Comparison of ENCODE assay signal across 18 cellular contexts in the genomic region with DNA sequence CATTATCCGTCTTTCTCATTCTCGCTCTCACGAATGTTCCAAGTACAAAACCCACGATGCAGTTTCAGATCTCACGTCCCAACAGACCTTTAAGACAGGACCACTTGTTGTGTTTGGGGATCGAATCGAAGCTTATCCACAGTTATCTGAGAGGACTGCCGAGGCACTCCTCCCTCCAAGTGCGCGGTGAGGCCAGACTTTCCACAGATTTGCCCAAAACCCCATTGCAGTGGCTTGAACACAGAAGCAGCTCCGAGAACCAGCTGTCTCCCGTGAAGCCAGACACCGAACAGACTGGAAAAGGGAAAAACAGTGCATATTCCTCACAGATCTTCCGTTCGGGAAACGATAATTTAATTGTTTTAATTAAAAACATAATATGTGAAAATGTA. TPM values are rescaled to one million over a fixed set of nuclear protein-coding genes. Genes with fewer than 3 reads are reported as not detected.
A peak's percentile ranks its signal among the peaks of the same experiment; 100 is the strongest.
DNase-seq lines count a peak whose midpoint lies in the region; ATAC-seq lines count a peak whose summit lies in the region.
"Had no signal": no experiment of that assay in that cellular context is flagged by ENCODE, and none has a peak within 500 bp of the region (broad histone marks: within the 10 kb centered on the region; RNA-seq: fewer than 3 reads in every experiment).

No MANE protein-coding gene starts in this region.

- H3K9me2 ChIP-seq in GM23248 (ENCODE audit: insufficient read depth), result no peaks in the 10 kb centered on the region

- H3K4me1 ChIP-seq in GM23248 (ENCODE audit: insufficient read depth), result peaks cover 36% of the 10 kb centered on the region
- peaks cover 51% of the 10 kb centered on the region for H3K4me1 ChIP-seq in adipocyte (ENCODE audit: control insufficient read depth, insufficient read depth, low read length)
- peaks cover 35% of the 10 kb centered on the region for H3K4me1 ChIP-seq in mesenchymal stem cell (ENCODE audit: control insufficient read depth, insufficient read depth, low read depth, low read length)

- peaks cover 51% of the 10 kb centered on the region for H3F3A ChIP-seq in GM23248 (ENCODE audit: insufficient read depth)

- no peaks in the 10 kb centered on the region for H3K4me1 Mint-ChIP-seq in T-cell

- CTCF ChIA-PET in T-cell (lab: Charles Lee), result no interaction called here

- no peaks in the 10 kb centered on the region for H3K79me2 ChIP-seq in GM23248 (ENCODE audit: insufficient read depth)

- H3K27me3 Mint-ChIP-seq in T-cell, result peaks cover 0 to 8% of the 10 kb centered on the region in 2 donors

- peak overlapping the region; percentile 54 to 76 for H3K4ac ChIP-seq in mesenchymal stem cell (ENCODE audit: low read depth in 1 of 2, low read length in 2 of 2)

- H4K91ac ChIP-seq in mesenchymal stem cell (ENCODE audit: low read length), result peak overlapping the region; percentile 91

- H3K9me3 ChIP-seq in GM23248 (ENCODE audit: low read depth) (no peaks in the 10 kb centered on the region), adipocyte (ENCODE audit: control insufficient read depth, low read length) (no peaks in the 10 kb centered on the region), mesenchymal stem cell (ENCODE audit: control insufficient read depth, low read length) (no peaks in the 10 kb centered on the region)

- H3K18ac ChIP-seq in mesenchymal stem cell (ENCODE audit: low read depth in 1 of 2, low read length in 2 of 2), result peak overlapping the region in 1 of 2 experiments; percentile 58

- H3K9me3 Mint-ChIP-seq in T-cell, result no peaks in the 10 kb centered on the region
- H3K9me3 Mint-ChIP-seq: CD8-positive, alpha-beta T cell had no signal

- H2AFZ ChIP-seq in GM23248, result no peak overlapping the region
- no peak overlapping the region for H2AFZ ChIP-seq in mesenchymal stem cell (ENCODE audit: low read depth, low read length)
- H2AFZ ChIP-seq: PC-9 had no signal

- H3K27ac Mint-ChIP-seq in T-cell, result no peak overlapping the region
- H3K27ac Mint-ChIP-seq: CD8-positive, alpha-beta T cell had no signal

- H3K4me2 ChIP-seq in GM23248 (ENCODE audit: unreplicated experiment) (no peak overlapping the region), mesenchymal stem cell (ENCODE audit: low read length, poor library complexity, severe bottlenecking) (no peak overlapping the region)
- H3K4me2 ChIP-seq: KMS-11, PC-9 had no signal

- peak overlapping the region; percentile 19 for H2BK120ac ChIP-seq in mesenchymal stem cell (ENCODE audit: low read depth, low read length)

- H3K36me3 Mint-ChIP-seq in T-cell, result no peaks in the 10 kb centered on the region
- H3K36me3 Mint-ChIP-seq: CD8-positive, alpha-beta T cell had no signal

- DNase-seq in GM23248 (no peak), adipocyte (ENCODE audit: low read depth) (no peak), mesenchymal stem cell (no peak), T-cell (no peak)
- DNase-seq in stimulated activated CD4-positive, alpha-beta T cell treated with anti-CD3 and anti-CD28 coated beads, Interleukin-2, amount 100 ng/mL, for 48 hours, result no peak
- DNase-seq in stimulated activated CD4-positive, alpha-beta T cell treated with anti-CD3 and anti-CD28 coated beads, Interleukin-4, amount 100 ng/mL, for 1 hour, result no peak
- DNase-seq: ACHN, DMS79 treated with DMSO at 0.1 percent for 48 hours, NCI-H1092, NCI-H1930, NCI-H2171, NCI-H446 treated with DMSO at 0.1 percent for 48 hours, NCI-H748 treated with DMSO at 0.1 percent for 48 hours, PC-9 had no signal

- H3K27me3 ChIP-seq in GM23248 (replicated peaks; ENCODE audit: insufficient read depth), result no peaks in the 10 kb centered on the region
- no peaks in the 10 kb centered on the region for H3K27me3 ChIP-seq in adipocyte (replicated peaks; ENCODE audit: control insufficient read depth, insufficient read depth, low read length)
- H3K27me3 ChIP-seq in mesenchymal stem cell (ENCODE audit: control insufficient read depth in 1 of 2, insufficient read depth in 1 of 2, low read length in 2 of 2), result no peaks in the 10 kb centered on the region

- H3K79me1 ChIP-seq in mesenchymal stem cell (replicated peaks; ENCODE audit: low read length, poor library complexity, severe bottlenecking), result no peaks in the 10 kb centered on the region

- H4K20me1 ChIP-seq in GM23248 (ENCODE audit: insufficient read depth), result no peaks in the 10 kb centered on the region

- no peak overlapping the region for H3K14ac ChIP-seq in mesenchymal stem cell (ENCODE audit: low read length in 2 of 2)

- no peak overlapping the region for H3K4me3 ChIP-seq in GM23248
- no peak overlapping the region for H3K4me3 ChIP-seq in adipocyte (ENCODE audit: low read length)
- peak overlapping the region in 1 of 2 experiments; percentile 24 for H3K4me3 ChIP-seq in mesenchymal stem cell (ENCODE audit: insufficient read depth in 1 of 2, low read depth in 1 of 2, low read length in 2 of 2)
- no peak overlapping the region for H3K4me3 ChIP-seq in skin epidermis
- H3K4me3 ChIP-seq: PC-9 had no signal

- H2AK5ac ChIP-seq in mesenchymal stem cell (ENCODE audit: low read length, severe bottlenecking), result peak overlapping the region; percentile 42

- POLR2A ChIA-PET in T-cell (lab: Charles Lee), result no interaction called here

- in situ Hi-C loops in GM23248 (cut with MboI), result no loop called here

- H3K23ac ChIP-seq in mesenchymal stem cell (ENCODE audit: low read length in 2 of 2), result no peak overlapping the region

- H2BK12ac ChIP-seq in mesenchymal stem cell (ENCODE audit: low read length in 2 of 2), result peak overlapping the region; percentile 55 to 70

- H3K36me3 ChIP-seq in GM23248 (ENCODE audit: low read depth) (no peaks in the 10 kb centered on the region), adipocyte (ENCODE audit: control insufficient read depth, insufficient read depth, low read length, severe bottlenecking) (no peaks in the 10 kb centered on the region), mesenchymal stem cell (ENCODE audit: control insufficient read depth in 1 of 2, insufficient read depth in 2 of 2, low read depth in 1 of 2, low read length in 2 of 2) (no peaks in the 10 kb centered on the region)

- 40 to 41% methylated on average over 16 of the region's 16 CpGs for WGBS in GM23248 (ENCODE audit: low coverage in 1 of 2, low lambda C conversion rate in 2 of 2, missing lambda C conversion rate in 2 of 2), 2 experiments
- WGBS in mesenchymal stem cell, result 90% methylated on average over 16 of the region's 16 CpGs

- ATAC-seq in GM21423 (IDR thresholded peaks at IDR 0.05; ENCODE audit: unreplicated experiment) (no peak), T-cell (replicated peaks in 1 of 4) (no peak)
- ATAC-seq: CD8-positive, alpha-beta T cell had no signal

- H3K4me3 Mint-ChIP-seq in T-cell, result no peak overlapping the region
- H3K4me3 Mint-ChIP-seq: CD8-positive, alpha-beta T cell had no signal

- no peak overlapping the region for H4K8ac ChIP-seq in mesenchymal stem cell (ENCODE audit: low read length)

- no peak overlapping the region for H2BK5ac ChIP-seq in mesenchymal stem cell (ENCODE audit: low read depth, low read length, poor library complexity, severe bottlenecking)

- H3K9ac ChIP-seq in GM23248 (peak overlapping the region; percentile 30; the same call in 1 of the 2 replicates), adipocyte (ENCODE audit: low read length) (peak overlapping the region; percentile 69), mesenchymal stem cell (ENCODE audit: low read length) (peak overlapping the region; percentile 69)
- H3K9ac ChIP-seq: KMS-11 had no signal

- H2BK15ac ChIP-seq in mesenchymal stem cell (ENCODE audit: low read depth, poor library complexity, severe bottlenecking), result peak overlapping the region; percentile 45

- H3K27ac ChIP-seq in GM23248, result no peak overlapping the region
- no peak overlapping the region for H3K27ac ChIP-seq in mesenchymal stem cell (ENCODE audit: low read length, poor library complexity, severe bottlenecking)
- H3K27ac ChIP-seq in skin epidermis, result peak overlapping the region in 19 of 21 experiments; percentile 21 to 91 (median 75)
- H3K27ac ChIP-seq: KMS-11, PC-9 had no signal

RNA-seq across cellular contexts. Expression of a gene that starts 46.5 kb away (rescaled TPM):
- 1,939 and 2,103 TPM in 2 replicates for total RNA-seq in GM23248 (2014; rRNA removed; shearing (Covaris generic))
- 650 and 676 TPM in 2 replicates for polyA plus RNA-seq in GM23248 (2016; fragmentation: Nextera tagmentation; extraction: Ambion mirVana)
- polyA plus RNA-seq in mesenchymal stem cell (2013, experiment 1 of 2), result 1,409 TPM
- polyA plus RNA-seq in mesenchymal stem cell (2013, experiment 2 of 2), result 1,389 TPM
- total RNA-seq in T-cell, result 10 to 100 TPM; 33.8 to 85.2 (median 60.7) TPM

Comparison
In these comparisons a context has a peak if more than half of its experiments do, and no peak if none do; other contexts are left out.
1. H3K27ac ChIP-seq: peak in skin epidermis (19 of 21); none in GM23248 (single experiment) and mesenchymal stem cell (single experiment).
2. RNA of a gene that starts 46.5 kb away (total RNA-seq): 1,939 to 2,103 TPM in GM23248; 33.8 to 85.2 TPM in T-cell; every median in the first group is over 10 times any median in the second.
3. Peak in every context shown above with its lines, with median percentiles within 50 percentile points of each other: H3K9ac ChIP-seq.